8 cellular contexts compared by ENCODE assay signal in genomic region chr19:8444677-8445487, GRCh38. TPM values are rescaled to one million over a fixed set of nuclear protein-coding genes. Genes with fewer than 3 reads are reported as not detected.
DNase-seq lines count a peak whose midpoint lies in the region; ATAC-seq, FAIRE-seq and TF ChIP-seq lines count a peak whose summit lies in the region.

A gene with protein sequence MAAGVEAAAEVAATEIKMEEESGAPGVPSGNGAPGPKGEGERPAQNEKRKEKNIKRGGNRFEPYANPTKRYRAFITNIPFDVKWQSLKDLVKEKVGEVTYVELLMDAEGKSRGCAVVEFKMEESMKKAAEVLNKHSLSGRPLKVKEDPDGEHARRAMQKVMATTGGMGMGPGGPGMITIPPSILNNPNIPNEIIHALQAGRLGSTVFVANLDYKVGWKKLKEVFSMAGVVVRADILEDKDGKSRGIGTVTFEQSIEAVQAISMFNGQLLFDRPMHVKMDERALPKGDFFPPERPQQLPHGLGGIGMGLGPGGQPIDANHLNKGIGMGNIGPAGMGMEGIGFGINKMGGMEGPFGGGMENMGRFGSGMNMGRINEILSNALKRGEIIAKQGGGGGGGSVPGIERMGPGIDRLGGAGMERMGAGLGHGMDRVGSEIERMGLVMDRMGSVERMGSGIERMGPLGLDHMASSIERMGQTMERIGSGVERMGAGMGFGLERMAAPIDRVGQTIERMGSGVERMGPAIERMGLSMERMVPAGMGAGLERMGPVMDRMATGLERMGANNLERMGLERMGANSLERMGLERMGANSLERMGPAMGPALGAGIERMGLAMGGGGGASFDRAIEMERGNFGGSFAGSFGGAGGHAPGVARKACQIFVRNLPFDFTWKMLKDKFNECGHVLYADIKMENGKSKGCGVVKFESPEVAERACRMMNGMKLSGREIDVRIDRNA (plus strand): TSS chr19:8444975. CDS start chr19:8444999, 24 bp downstream.

- no peak within 1 kb of the TSS for H2BK120ac ChIP-seq in H1 (replicated peaks; ENCODE audit: low read depth, low read length)

- 0 out of 2 replicates have a peak within 1 kb of the TSS, but pooled peaks have one; percentile 25 for H2BK15ac ChIP-seq in H1 (ENCODE audit: low read length)

- H3K14ac ChIP-seq in H1 (ENCODE audit: insufficient read length) = no peak within 1 kb of the TSS

- H3K9ac ChIP-seq in H1 (replicated peaks in 1 of 4; ENCODE audit: extremely low read depth in 1 of 4, low read depth in 3 of 4, low read length in 3 of 4) = peak within 1 kb of the TSS; percentile 94 to 100 (median 98)

- H3K4me2 ChIP-seq in H1 (ENCODE audit: insufficient read depth in 1 of 2, low read depth in 2 of 2, low read length in 2 of 2) = peak within 1 kb of the TSS; percentile 78 to 88

- DNase-seq in COLO668 (lab: John Stamatoyannopoulos, UW; ENCODE audit: unreplicated experiment) = peak; percentile 98
- peak; percentile 97 for DNase-seq in HT1080 (ENCODE audit: low read depth)
- DNase-seq in NOMO-1 treated with DMSO at 0.1 percent for 48 hours (lab: John Stamatoyannopoulos, UW; ENCODE audit: unreplicated experiment) = peak; percentile 97
- DNase-seq in activated CD8-positive, alpha-beta memory T cell treated with anti-CD3 and anti-CD28 coated beads for 48 hours (ENCODE audit: low read depth in 2 of 3, low spot score in 2 of 3) = peak; percentile 99 to 100 (median 100)
- peak; percentile 87 to 100 for DNase-seq in H1 (ENCODE audit: low read depth in 1 of 2, low spot score in 2 of 2)
- DNase-seq in memory B cell (ENCODE audit: low spot score in 2 of 2) = peak; percentile 99 to 100
- peak; percentile 100 for DNase-seq in stimulated activated CD8-positive, alpha-beta memory T cell treated with anti-CD3 and anti-CD28 coated beads, Interleukin-12 subunit alpha, Interleukin-12 subunit beta, amount 100 ng/mL, for 24 hours (ENCODE audit: extremely low read depth)

- peak within 1 kb of the TSS; percentile 98 for H4K91ac ChIP-seq in H1 (replicated peaks; ENCODE audit: insufficient read length, low read length)

- peaks cover 26% of the 10 kb centered on the region for H3K4me1 Mint-ChIP-seq in memory B cell

- H3K27me3 Mint-ChIP-seq in memory B cell = no peaks in the 10 kb centered on the region

- H4K20me1 ChIP-seq in H1 (replicated peaks in 1 of 2; ENCODE audit: control insufficient read depth in 1 of 2, insufficient read depth in 2 of 2, low read length in 2 of 2) = peaks cover 14 to 24% of the 10 kb centered on the region in 2 experiments

- 2% methylated on average over 77 of the region's 93 CpGs; no CpG with 5 or more reads in 1 of the 2 experiments for WGBS in H1 (ENCODE audit: extremely low coverage in 1 of 2, insufficient coverage in 1 of 2, insufficient read length in 1 of 2, insufficient replicate concordance in 2 of 2, low coverage in 1 of 2, low lambda C conversion rate in 2 of 2, missing lambda C conversion rate in 1 of 2), 2 experiments

- H3K4ac ChIP-seq in H1 (replicated peaks; ENCODE audit: insufficient read length, low read depth, low read length) = peak within 1 kb of the TSS; percentile 91

- peak; percentile 65 for FAIRE-seq in H1 (lab: Jason Lieb, UNC)

- H3K23ac ChIP-seq in H1 (ENCODE audit: insufficient read length) = no peak within 1 kb of the TSS

- peaks cover 44 to 50% of the 10 kb centered on the region in 2 experiments for H3K79me2 ChIP-seq in H1 (ENCODE audit: control insufficient read depth in 1 of 2, insufficient read depth in 2 of 2, low read length in 2 of 2)

- peaks cover 7 to 26% (median 17%) of the 10 kb centered on the region in 4 experiments for H3K4me1 ChIP-seq in H1 (replicated peaks in 1 of 4; ENCODE audit: control insufficient read depth in 3 of 4, insufficient read depth in 4 of 4, low read length in 3 of 4)

- no peak for TF ChIP-seq CTCF in H1 (IDR thresholded peaks at IDR 0.05; ENCODE audit: control extremely low read depth in 1 of 3, insufficient read depth in 1 of 3, low read depth in 1 of 3, low read length in 3 of 3)

- H4K8ac ChIP-seq in H1 (ENCODE audit: extremely low read depth, insufficient read depth, low read length) = peak within 1 kb of the TSS; percentile 99

- CTCF ChIA-PET in H1 (lab: Charles Lee; ENCODE audit: partially characterized antibody) = interaction anchor here (0.7 to 5.1 kb wide), 4 partner anchors 28 to 91 kb away, joined by 3 to 19 read pairs (median 5); partner anchors contain the start of gene MARCHF2

- no peak for TF ChIP-seq RAD21 in H1 (IDR thresholded peaks at IDR 0.05 in 1 of 2, conservative IDR thresholded peaks at IDR 0.05 in 1 of 2; ENCODE audit: low read depth in 2 of 2, low read length in 2 of 2)

- H3K4me3 ChIP-seq in H1 (ENCODE audit: extremely low read depth in 1 of 4, insufficient read depth in 2 of 4, low read depth in 3 of 4, low read length in 4 of 4) = peak within 1 kb of the TSS; percentile 85 to 93 (median 88)

- no peaks in the 10 kb centered on the region for H3K27me3 ChIP-seq in H1 (replicated peaks in 1 of 4; ENCODE audit: control insufficient read depth in 3 of 4, extremely low read depth in 1 of 4, insufficient read depth in 3 of 4, low read length in 3 of 4)

- peaks cover 7% of the 10 kb centered on the region for H3K36me3 Mint-ChIP-seq in memory B cell

- H4K5ac ChIP-seq in H1 (ENCODE audit: insufficient read length, low read depth, low read length) = peak within 1 kb of the TSS; percentile 76

- peaks cover 1% of the 10 kb centered on the region; the same call in 1 of the 2 replicates for H3K79me1 ChIP-seq in H1 (ENCODE audit: low read depth, low read length)

- peaks cover 0 to 22% (median 1%) of the 10 kb centered on the region in 4 experiments; a peak in 2 of 8 replicates for H3K36me3 ChIP-seq in H1 (ENCODE audit: control insufficient read depth in 2 of 4, insufficient read depth in 4 of 4, low read length in 3 of 4)

- peak within 1 kb of the TSS; percentile 98 for H2BK5ac ChIP-seq in H1 (ENCODE audit: low read depth, low read length)

- H2BK20ac ChIP-seq in H1 (ENCODE audit: low read length) = no peak within 1 kb of the TSS

- TF ChIP-seq EP300 in H1 (IDR thresholded peaks at IDR 0.05; ENCODE audit: borderline replicate concordance in 1 of 2, low read depth in 2 of 2, low read length in 2 of 2) = no peak

- H3K27ac Mint-ChIP-seq in memory B cell = peak within 1 kb of the TSS; percentile 94

- peak within 1 kb of the TSS; percentile 83 for H3K56ac ChIP-seq in H1 (replicated peaks; ENCODE audit: insufficient read length, low read depth, low read length)

- H3K4me3 Mint-ChIP-seq in memory B cell = peak within 1 kb of the TSS; percentile 91

- H3K23me2 ChIP-seq in H1 (ENCODE audit: low read depth, low read length) = peaks cover 3% of the 10 kb centered on the region

- peak within 1 kb of the TSS; percentile 98 for H3K27ac ChIP-seq in H1 (ENCODE audit: low read depth, low read length)

- no peak within 1 kb of the TSS for H2AK5ac ChIP-seq in H1 (ENCODE audit: low read depth, low read length)

- peak within 1 kb of the TSS; percentile 95 for H3K18ac ChIP-seq in H1 (ENCODE audit: extremely low read depth, low read length)

- H3K9me3 ChIP-seq in H1 (ENCODE audit: insufficient read depth in 2 of 2, low read depth in 1 of 2, low read length in 1 of 2) = no peaks in the 10 kb centered on the region

- H2BK12ac ChIP-seq in H1 (ENCODE audit: low read depth, low read length) = no peak within 1 kb of the TSS; the same call in 1 of the 2 replicates

- POLR2A ChIA-PET in H1 (lab: Charles Lee; ENCODE audit: partially characterized antibody) = interaction anchor here (0.5 to 8.0 kb wide), 30 partner anchors 8 to 547 kb away, joined by 3 to 63 read pairs (median 4); partner anchors contain the start of genes MARCHF2, RAB11B and ZNF414

- no peaks in the 10 kb centered on the region for H3K9me3 Mint-ChIP-seq in memory B cell

- H2AFZ ChIP-seq in H1 (ENCODE audit: low read length) = peak within 1 kb of the TSS; percentile 35

- peak; percentile 91 to 97 for TF ChIP-seq POLR2A in H1 (IDR thresholded peaks at IDR 0.05; ENCODE audit: control extremely low read depth in 1 of 2, low read depth in 2 of 2, low read length in 2 of 2)

- ATAC-seq in GM21360 (IDR thresholded peaks at IDR 0.05; ENCODE audit: unreplicated experiment) (peak; percentile 75), memory B cell (ENCODE audit: low read depth) (peak; percentile 91)

TF ChIP-seq in H1, 55 proteins besides CTCF, POLR2A, EP300 and RAD21 (continues in another document):
- TF ChIP-seq CREB1 (IDR thresholded peaks at IDR 0.05) (peak; percentile 37; the same call in 1 of the 2 replicates), HDAC6 (IDR thresholded peaks at IDR 0.05; ENCODE audit: low read depth, low read length) (no peak), BACH1 (IDR thresholded peaks at IDR 0.05; ENCODE audit: low read length) (peak; percentile 72), TAF1 (IDR thresholded peaks at IDR 0.05; ENCODE audit: low read depth, low read length) (peak; percentile 99), PHF8 (conservative IDR thresholded peaks at IDR 0.05; ENCODE audit: low read depth, low read length) (peak; percentile 91), HDAC2 (IDR thresholded peaks at IDR 0.05; ENCODE audit: borderline replicate concordance in 1 of 2, low read depth in 2 of 2, low read length in 2 of 2) (no peak; a peak in 1 of 4 replicates), CTBP2 (IDR thresholded peaks at IDR 0.05; ENCODE audit: borderline replicate concordance, insufficient read depth, insufficient read length, low read length) (no peak), GTF2F1 (IDR thresholded peaks at IDR 0.05; ENCODE audit: borderline replicate concordance, low read depth, low read length) (no peak)
- TF ChIP-seq, protein P1, sequence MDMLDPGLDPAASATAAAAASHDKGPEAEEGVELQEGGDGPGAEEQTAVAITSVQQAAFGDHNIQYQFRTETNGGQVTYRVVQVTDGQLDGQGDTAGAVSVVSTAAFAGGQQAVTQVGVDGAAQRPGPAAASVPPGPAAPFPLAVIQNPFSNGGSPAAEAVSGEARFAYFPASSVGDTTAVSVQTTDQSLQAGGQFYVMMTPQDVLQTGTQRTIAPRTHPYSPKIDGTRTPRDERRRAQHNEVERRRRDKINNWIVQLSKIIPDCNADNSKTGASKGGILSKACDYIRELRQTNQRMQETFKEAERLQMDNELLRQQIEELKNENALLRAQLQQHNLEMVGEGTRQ (IDR thresholded peaks at IDR 0.05; ENCODE audit: low read length) = peak; percentile 96

RNA-seq across cellular contexts. Expression of the gene that starts here (rescaled TPM):
- total RNA-seq in HT1080 (2014; rRNA removed; shearing (Covaris generic)) = 109 and 146 TPM in 2 replicates
- polyA plus RNA-seq in HT1080 (2015; cell fraction: cytosol; rRNA removed) = 193 and 215 TPM in 2 replicates
- polyA plus RNA-seq in HT1080 (2015; cell fraction: nucleus; rRNA removed) = 302 and 310 TPM in 2 replicates
- total RNA-seq in H1 (2021; fragmentation: NEBNext Ultra II Directional; extraction: Animal tissue kit (Norgen Biotek cat#: 25700)) = 448 and 474 TPM in 2 replicates
- 375 and 545 TPM in 2 replicates for polyA plus RNA-seq in H1 (2011; rRNA removed)
- 450 TPM for polyA plus RNA-seq in H1 (2011; cell fraction: cytosol; rRNA removed)
- polyA plus RNA-seq in H1 (2011; cell fraction: nucleus; rRNA removed) = 336 TPM
- polyA plus RNA-seq in H1 (2012, experiment 1 of 2) = 448 to 587 TPM (median 510 TPM) in 4 replicates
- 158 TPM for polyA plus RNA-seq in H1 (2012, experiment 2 of 2)
- polyA plus RNA-seq in H1 (2013, experiment 1 of 2) = 203 TPM
- polyA plus RNA-seq in H1 (2013, experiment 2 of 2) = 197 TPM
- polyA minus RNA-seq in H1 (2011; rRNA and poly(A)+ RNA removed) = 127 and 140 TPM in 2 replicates
- polyA minus RNA-seq in H1 (2011; cell fraction: cytosol; rRNA and poly(A)+ RNA removed) = 226 TPM
- polyA minus RNA-seq in H1 (2011; cell fraction: nucleus; rRNA and poly(A)+ RNA removed) = 170 TPM

Comparison
In these comparisons a context has a peak if more than half of its experiments do, and no peak if none do; other contexts are left out.
1. Peak in every context shown above with its lines: DNase-seq, ATAC-seq, H3K4me3 ChIP-seq and H3K27ac ChIP-seq.